Comparison of ENCODE assay signal across 1 cellular context in genomic region chr6:30091577-30092381, GRCh38.
A peak's percentile ranks its signal among the peaks of the same experiment; 100 is the strongest.
TF ChIP-seq lines count a peak whose summit lies in the region.

No MANE protein-coding gene starts in this region.

TF ChIP-seq in HepG2, 621 proteins besides CTCF, POLR2A, EP300 and RAD21 (continued from another document):
- TF ChIP-seq PAXIP1 (CRISPR knock-in tag; conservative IDR thresholded peaks at IDR 0.05): peak; percentile 23; the same call in 1 of the 2 replicates
- no peak for TF ChIP-seq MIER2 (CRISPR knock-in tag; IDR thresholded peaks at IDR 0.05)
- TF ChIP-seq TCF7L2 (IDR thresholded peaks at IDR 0.05; ENCODE audit: low read depth, low read length): no peak
- no peak for TF ChIP-seq PAX8 (CRISPR knock-in tag; IDR thresholded peaks at IDR 0.05; ENCODE audit: borderline replicate concordance)
- no peak for TF ChIP-seq ISX (CRISPR knock-in tag; conservative IDR thresholded peaks at IDR 0.05)
- no peak; the same call in 1 of the 2 replicates for TF ChIP-seq JUNB (CRISPR knock-in tag; IDR thresholded peaks at IDR 0.05; ENCODE audit: borderline replicate concordance)
- no peak for TF ChIP-seq RFX1 (IDR thresholded peaks at IDR 0.05)
- no peak for TF ChIP-seq FOXJ3 (CRISPR knock-in tag; IDR thresholded peaks at IDR 0.05; ENCODE audit: borderline replicate concordance)
- no peak for TF ChIP-seq PAWR (CRISPR knock-in tag; IDR thresholded peaks at IDR 0.05; ENCODE audit: borderline replicate concordance)
- TF ChIP-seq HNF4G (IDR thresholded peaks at IDR 0.05; ENCODE audit: borderline replicate concordance, low read depth, low read length): no peak
- no peak for TF ChIP-seq HNF4G (CRISPR knock-in tag; IDR thresholded peaks at IDR 0.05; ENCODE audit: borderline replicate concordance, low read depth)
- 0 out of 2 replicates have a peak, but pooled peaks have one; percentile 48 for TF ChIP-seq ZNF556 (CRISPR knock-in tag; IDR thresholded peaks at IDR 0.05; ENCODE audit: borderline replicate concordance)
- no peak for TF ChIP-seq SMAD3 (CRISPR knock-in tag; IDR thresholded peaks at IDR 0.05)
- TF ChIP-seq ZBTB37 (CRISPR knock-in tag; IDR thresholded peaks at IDR 0.05): no peak
- TF ChIP-seq MYC (CRISPR knock-in tag; IDR thresholded peaks at IDR 0.05; ENCODE audit: borderline replicate concordance): no peak
- TF ChIP-seq MXI1 (IDR thresholded peaks at IDR 0.05; ENCODE audit: borderline replicate concordance, low read depth, low read length): peak; percentile 47; the same call in 1 of the 3 replicates
TF ChIP-seq in HepG2: peak in this region for 52.
